Comparison of ENCODE assay signal across 2 cellular contexts in the genomic region with DNA sequence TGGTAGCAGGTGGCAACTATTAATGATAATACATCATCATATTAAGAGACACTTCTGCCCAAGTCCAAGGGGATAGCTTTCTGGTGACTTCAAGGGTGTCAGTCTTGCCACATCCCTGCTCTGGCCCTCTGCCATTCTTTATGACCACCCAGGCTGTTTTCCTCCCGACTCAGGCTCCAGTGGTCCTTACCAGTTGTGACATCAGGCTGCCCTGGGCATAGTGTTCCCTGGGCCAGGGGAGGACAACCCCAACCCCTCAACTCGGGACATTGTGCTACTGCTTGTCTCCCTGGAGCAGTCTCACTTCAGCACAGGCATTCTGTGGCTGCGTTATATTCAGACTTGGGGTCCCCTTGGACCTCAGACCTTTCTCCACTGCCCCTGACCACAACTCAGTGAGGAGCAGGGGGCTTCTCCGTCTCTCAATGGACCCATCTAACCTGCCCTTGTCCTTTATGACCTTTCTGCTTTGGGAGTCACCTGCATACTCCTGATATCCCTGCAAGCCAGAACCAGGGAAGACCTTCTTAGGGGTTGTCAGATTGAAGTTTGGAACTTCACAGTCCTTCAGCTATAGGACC.
TF ChIP-seq lines count a peak whose summit lies in the region.

No MANE protein-coding gene starts in this region.

TF ChIP-seq in HEK293, 187 proteins besides CTCF, POLR2A, EP300 and RAD21:
- TF ChIP-seq GLIS1 (tag by site-specific recombination; IDR thresholded peaks at IDR 0.05), result peak; percentile 23; the same call in 1 of the 2 replicates
- no peak for TF ChIP-seq ZNF76 (tag by site-specific recombination; IDR thresholded peaks at IDR 0.05; ENCODE audit: borderline replicate concordance, low read depth)

TF ChIP-seq in IMR-90, 13 proteins besides CTCF, POLR2A, EP300 and RAD21:
- TF ChIP-seq RCOR1 (IDR thresholded peaks at IDR 0.05; ENCODE audit: insufficient replicate concordance, low read length), result no peak
- TF ChIP-seq, protein P1, sequence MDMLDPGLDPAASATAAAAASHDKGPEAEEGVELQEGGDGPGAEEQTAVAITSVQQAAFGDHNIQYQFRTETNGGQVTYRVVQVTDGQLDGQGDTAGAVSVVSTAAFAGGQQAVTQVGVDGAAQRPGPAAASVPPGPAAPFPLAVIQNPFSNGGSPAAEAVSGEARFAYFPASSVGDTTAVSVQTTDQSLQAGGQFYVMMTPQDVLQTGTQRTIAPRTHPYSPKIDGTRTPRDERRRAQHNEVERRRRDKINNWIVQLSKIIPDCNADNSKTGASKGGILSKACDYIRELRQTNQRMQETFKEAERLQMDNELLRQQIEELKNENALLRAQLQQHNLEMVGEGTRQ (IDR thresholded peaks at IDR 0.05; ENCODE audit: low read depth, low read length), result no peak
- no peak for TF ChIP-seq CEBPB (IDR thresholded peaks at IDR 0.05; ENCODE audit: low read depth, low read length)
- TF ChIP-seq SMC3 (IDR thresholded peaks at IDR 0.05; ENCODE audit: low read depth, low read length), result no peak
- TF ChIP-seq, protein P2, sequence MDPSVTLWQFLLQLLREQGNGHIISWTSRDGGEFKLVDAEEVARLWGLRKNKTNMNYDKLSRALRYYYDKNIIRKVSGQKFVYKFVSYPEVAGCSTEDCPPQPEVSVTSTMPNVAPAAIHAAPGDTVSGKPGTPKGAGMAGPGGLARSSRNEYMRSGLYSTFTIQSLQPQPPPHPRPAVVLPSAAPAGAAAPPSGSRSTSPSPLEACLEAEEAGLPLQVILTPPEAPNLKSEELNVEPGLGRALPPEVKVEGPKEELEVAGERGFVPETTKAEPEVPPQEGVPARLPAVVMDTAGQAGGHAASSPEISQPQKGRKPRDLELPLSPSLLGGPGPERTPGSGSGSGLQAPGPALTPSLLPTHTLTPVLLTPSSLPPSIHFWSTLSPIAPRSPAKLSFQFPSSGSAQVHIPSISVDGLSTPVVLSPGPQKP (IDR thresholded peaks at IDR 0.05; ENCODE audit: borderline replicate concordance, low read depth, low read length), result no peak
- TF ChIP-seq NFE2L2 (IDR thresholded peaks at IDR 0.05; ENCODE audit: low read depth, low read length), result no peak
- no peak for TF ChIP-seq CHD1 (IDR thresholded peaks at IDR 0.05; ENCODE audit: low read depth, low read length)
- no peak for TF ChIP-seq MXI1 (IDR thresholded peaks at IDR 0.05; ENCODE audit: borderline replicate concordance, low read depth, low read length)
- no peak for TF ChIP-seq FOS (IDR thresholded peaks at IDR 0.05; ENCODE audit: low read depth, low read length)
- TF ChIP-seq BHLHE40 (IDR thresholded peaks at IDR 0.05; ENCODE audit: low read depth, low read length), result no peak
- no peak for TF ChIP-seq MAZ (IDR thresholded peaks at IDR 0.05; ENCODE audit: borderline replicate concordance, low read depth, low read length)
- no peak for TF ChIP-seq RFX5 (IDR thresholded peaks at IDR 0.05; ENCODE audit: low read depth, low read length)
- TF ChIP-seq MAFK (IDR thresholded peaks at IDR 0.05; ENCODE audit: low read depth, low read length), result no peak
